In genomic region chr1:172581273-172581672, GRCh38 we compare ENCODE assay signal across 27 cellular contexts. TPM values are rescaled to one million over a fixed set of nuclear protein-coding genes. Genes with fewer than 3 reads are reported as not detected.
DNase-seq lines count a peak whose midpoint lies in the region; ATAC-seq and TF ChIP-seq lines count a peak whose summit lies in the region.
"Had no signal": no experiment of that assay in that cellular context is flagged by ENCODE, and none has a peak within 500 bp of the region (broad histone marks: within the 10 kb centered on the region; RNA-seq: fewer than 3 reads in every experiment).

No MANE protein-coding gene starts in this region.

- H3K36me3 Mint-ChIP-seq in activated T-helper 2 cell treated with anti-CD3 and anti-CD28 coated beads, Interferon-gamma antibody, Interleukin-2, Interleukin-4, amounts not matched to agents 10 μg/mL and 5 μg/mL and 100 μg/mL, durations not matched to agents 14 hours and 24 hours and 36 hours (ENCODE audit: low read depth) = peaks cover 57% of the 10 kb centered on the region
- peaks cover 32% of the 10 kb centered on the region for H3K36me3 Mint-ChIP-seq in mesothelial cell of epicardium

- H3K27ac ChIP-seq in cardiac muscle cell (peak overlapping the region; percentile 35), left ventricle myocardium inferior (replicated peaks) (no peak overlapping the region)
- H3K27ac ChIP-seq: coronary artery had no signal

- H3K4me3 Mint-ChIP-seq in activated T-helper 2 cell treated with anti-CD3 and anti-CD28 coated beads, Interferon-gamma antibody, Interleukin-2, Interleukin-4, amounts not matched to agents 10 μg/mL and 5 μg/mL and 100 μg/mL, durations not matched to agents 14 hours and 24 hours and 36 hours (ENCODE audit: low read depth) = no peak overlapping the region
- no peak overlapping the region for H3K4me3 Mint-ChIP-seq in mesothelial cell of epicardium
- H3K4me3 Mint-ChIP-seq: activated T-cell treated with anti-CD3 and anti-CD28 coated beads, Interleukin-2, amount 50 U/mL, for 24 hours; B cell; stimulated activated naive CD8-positive, alpha-beta T cell treated with anti-CD3 and anti-CD28 coated beads, Interleukin-15, amount 100 ng/mL, for 72 hours had no signal

- TF ChIP-seq CTCF in cardiac muscle cell (IDR thresholded peaks at IDR 0.05; ENCODE audit: low read depth, low read length) (no peak), left ventricle myocardium inferior (IDR thresholded peaks at IDR 0.05; ENCODE audit: borderline replicate concordance) (no peak), mesothelial cell of epicardium (IDR thresholded peaks at IDR 0.05; ENCODE audit: unreplicated experiment) (no peak)

- peaks cover 47% of the 10 kb centered on the region for H3K36me3 ChIP-seq in cardiac muscle cell
- peaks cover 37% of the 10 kb centered on the region for H3K36me3 ChIP-seq in left ventricle myocardium inferior

- no peak for DNase-seq in cardiac muscle cell (ENCODE audit: low read depth in 1 of 2, low spot score in 1 of 2)
- no peak for DNase-seq in left ventricle myocardium inferior
- no peak for DNase-seq in activated T-helper 2 cell treated with anti-CD3 and anti-CD28 coated beads, Interferon-gamma antibody, Interleukin-2, Interleukin-4, amounts not matched to agents 10 μg/mL and 5 μg/mL and 100 μg/mL, durations not matched to agents 14 hours and 24 hours and 36 hours (ENCODE audit: low spot score)
- DNase-seq in mesothelial cell of epicardium (ENCODE audit: low spot score in 2 of 2, unreplicated experiment in 2 of 2) = no peak
- no peak for DNase-seq in NOMO-1 (lab: John Stamatoyannopoulos, UW; ENCODE audit: unreplicated experiment in 2 of 2)
- DNase-seq in NCI-H2107 (lab: John Stamatoyannopoulos, UW) = no peak
- no peak for DNase-seq in AG08396 (ENCODE audit: low spot score)
- DNase-seq: activated CD4-positive, alpha-beta T cell treated with anti-CD3 and anti-CD28 coated beads for 4 hours; activated naive CD4-positive, alpha-beta T cell; activated T-cell treated with anti-CD3 and anti-CD28 coated beads, Interleukin-2, amount 50 U/mL, for 24 hours; COR-L47; DMS79; effector memory CD4-positive, alpha-beta T cell; foreskin melanocyte; GF-D8; Karpas-422; left cardiac atrium; NCI-H146; NCI-H446 treated with DMSO at 0.1 percent for 48 hours; NCI-H82; occipital lobe; RPMI8226; stimulated activated naive CD8-positive, alpha-beta T cell treated with anti-CD3 and anti-CD28 coated beads, Interleukin-15, amount 100 ng/mL, for 72 hours had no signal

- H3K4me1 Mint-ChIP-seq in activated T-helper 2 cell treated with anti-CD3 and anti-CD28 coated beads, Interferon-gamma antibody, Interleukin-2, Interleukin-4, amounts not matched to agents 10 μg/mL and 5 μg/mL and 100 μg/mL, durations not matched to agents 14 hours and 24 hours and 36 hours (ENCODE audit: low read depth) = peaks cover 16% of the 10 kb centered on the region
- H3K4me1 Mint-ChIP-seq in mesothelial cell of epicardium = peaks cover 32% of the 10 kb centered on the region
- H3K4me1 Mint-ChIP-seq: stimulated activated naive CD8-positive, alpha-beta T cell treated with anti-CD3 and anti-CD28 coated beads, Interleukin-15, amount 100 ng/mL, for 72 hours had no signal

- H3K9me3 ChIP-seq in cardiac muscle cell (ENCODE audit: low read depth) = no peaks in the 10 kb centered on the region
- no peaks in the 10 kb centered on the region for H3K9me3 ChIP-seq in left ventricle myocardium inferior (replicated peaks)

- no peaks in the 10 kb centered on the region for H3K9me3 Mint-ChIP-seq in activated T-helper 2 cell treated with anti-CD3 and anti-CD28 coated beads, Interferon-gamma antibody, Interleukin-2, Interleukin-4, amounts not matched to agents 10 μg/mL and 5 μg/mL and 100 μg/mL, durations not matched to agents 14 hours and 24 hours and 36 hours
- no peaks in the 10 kb centered on the region for H3K9me3 Mint-ChIP-seq in mesothelial cell of epicardium
- H3K9me3 Mint-ChIP-seq: activated T-cell treated with anti-CD3 and anti-CD28 coated beads, Interleukin-2, amount 50 U/mL, for 24 hours; stimulated activated naive CD8-positive, alpha-beta T cell treated with anti-CD3 and anti-CD28 coated beads, Interleukin-15, amount 100 ng/mL, for 72 hours had no signal

- H3K4me3 ChIP-seq in cardiac muscle cell (no peak overlapping the region), left ventricle myocardium inferior (no peak overlapping the region)
- H3K4me3 ChIP-seq: coronary artery had no signal

- ATAC-seq in HG02973 (IDR thresholded peaks at IDR 0.05; ENCODE audit: unreplicated experiment) = no peak
- ATAC-seq: HCT116; left cardiac atrium; stimulated activated naive CD8-positive, alpha-beta T cell treated with anti-CD3 and anti-CD28 coated beads, Interleukin-15, amount 100 ng/mL, for 72 hours had no signal

- peak overlapping the region; percentile 51 for H3K27ac Mint-ChIP-seq in activated T-helper 2 cell treated with anti-CD3 and anti-CD28 coated beads, Interferon-gamma antibody, Interleukin-2, Interleukin-4, amounts not matched to agents 10 μg/mL and 5 μg/mL and 100 μg/mL, durations not matched to agents 14 hours and 24 hours and 36 hours
- peak overlapping the region; percentile 75 for H3K27ac Mint-ChIP-seq in mesothelial cell of epicardium
- H3K27ac Mint-ChIP-seq: activated T-cell treated with anti-CD3 and anti-CD28 coated beads, Interleukin-2, amount 50 U/mL, for 24 hours; B cell; stimulated activated naive CD8-positive, alpha-beta T cell treated with anti-CD3 and anti-CD28 coated beads, Interleukin-15, amount 100 ng/mL, for 72 hours had no signal

- intact Hi-C loops in left ventricle myocardium inferior (cut with micrococcal nuclease) = no loop called here
- intact Hi-C loops in activated T-helper 2 cell treated with anti-CD3 and anti-CD28 coated beads, Interferon-gamma antibody, Interleukin-2, Interleukin-4, amounts not matched to agents 10 μg/mL and 5 μg/mL and 100 μg/mL, durations not matched to agents 14 hours and 24 hours and 36 hours (cut with micrococcal nuclease) = no loop called here

- H3K4me1 ChIP-seq in cardiac muscle cell (ENCODE audit: low read depth) = peaks cover 3% of the 10 kb centered on the region
- H3K4me1 ChIP-seq in left ventricle myocardium inferior = peaks cover 19% of the 10 kb centered on the region

- no peaks in the 10 kb centered on the region for H3K27me3 ChIP-seq in cardiac muscle cell
- H3K27me3 ChIP-seq in left ventricle myocardium inferior (ENCODE audit: low read depth) = no peaks in the 10 kb centered on the region

- H3K27me3 Mint-ChIP-seq in activated T-helper 2 cell treated with anti-CD3 and anti-CD28 coated beads, Interferon-gamma antibody, Interleukin-2, Interleukin-4, amounts not matched to agents 10 μg/mL and 5 μg/mL and 100 μg/mL, durations not matched to agents 14 hours and 24 hours and 36 hours (ENCODE audit: low read depth) = no peaks in the 10 kb centered on the region
- no peaks in the 10 kb centered on the region for H3K27me3 Mint-ChIP-seq in mesothelial cell of epicardium (ENCODE audit: low read depth)
- H3K27me3 Mint-ChIP-seq: activated T-cell treated with anti-CD3 and anti-CD28 coated beads, Interleukin-2, amount 50 U/mL, for 24 hours; B cell; stimulated activated naive CD8-positive, alpha-beta T cell treated with anti-CD3 and anti-CD28 coated beads, Interleukin-15, amount 100 ng/mL, for 72 hours had no signal

RNA-seq across cellular contexts. Expression of gene SUCO, which starts 48.3 kb away (rescaled TPM):
- 41.4 and 48.6 TPM in 2 replicates for total RNA-seq in cardiac muscle cell
- 23.0 and 28.9 TPM in 2 replicates for polyA plus RNA-seq in cardiac muscle cell
- 21.5 TPM for total RNA-seq in left ventricle myocardium inferior
- 28.2 and 33.3 TPM in 2 replicates for total RNA-seq in activated T-helper 2 cell treated with anti-CD3 and anti-CD28 coated beads, Interferon-gamma antibody, Interleukin-2, Interleukin-4, amounts not matched to agents 10 μg/mL and 5 μg/mL and 100 μg/mL, durations not matched to agents 14 hours and 24 hours and 36 hours
- 119 to 122 TPM (median 120 TPM) in 3 replicates for total RNA-seq in mesothelial cell of epicardium
